Comparison of ENCODE assay signal across 33 cellular contexts in genomic region chr3:106239195-106239697, GRCh38.
"Had no signal": no experiment of that assay in that cellular context is flagged by ENCODE, and none has a peak within 500 bp of the region (broad histone marks: within the 10 kb centered on the region; RNA-seq: fewer than 3 reads in every experiment).

No MANE protein-coding gene starts in this region.

- H3K9me3 ChIP-seq: adrenal gland, body of pancreas had no signal

- FAIRE-seq: astrocyte, TTC549 had no signal

- DNase-seq: activated B cell treated with CpG ODN at 0.5 μM for 24 hours; activated CD4-positive, alpha-beta memory T cell treated with anti-CD3 and anti-CD28 coated beads for 36 hours; activated CD4-positive, alpha-beta T cell treated with anti-CD3 and anti-CD28 coated beads for 4 hours; activated CD4-positive, alpha-beta T cell treated with anti-CD3 and anti-CD28 coated beads, Interleukin-2, amount 10 ng/mL, durations not matched to agents 7 days and 5 days; activated CD4-positive, alpha-beta T cell treated with anti-CD3 and anti-CD28 coated beads, Interleukin-2, amount 50 U/mL, for 4 hours; activated CD4-positive, CD25-positive, alpha-beta regulatory T cell treated with anti-CD3 and anti-CD28 coated beads, Interleukin-2, amount 50 U/mL, for 72 hours; activated CD8-positive, alpha-beta memory T cell treated with anti-CD3 and anti-CD28 coated beads, Interleukin-2, amount 50 U/mL, for 4 hours; activated CD8-positive, alpha-beta T cell treated with anti-CD3 and anti-CD28 coated beads for 36 hours; activated effector memory CD4-positive, alpha-beta T cell treated with anti-CD3 and anti-CD28 coated beads, Interleukin-2, amount 50 U/mL, for 16 hours; activated gamma-delta T cell treated with Interleukin-2 at 50 U/mL for 16 hours; activated naive CD4-positive, alpha-beta T cell; activated naive CD4-positive, alpha-beta T cell treated with anti-CD3 and anti-CD28 coated beads for 36 hours; activated naive CD4-positive, alpha-beta T cell treated with anti-CD3 and anti-CD28 coated beads, Interleukin-2, amount 50 U/mL, for 16 hours; activated naive CD8-positive, alpha-beta T cell treated with anti-CD3 and anti-CD28 coated beads for 36 hours; activated T-cell treated with anti-CD3 and anti-CD28 coated beads for 4 hours; activated T-cell treated with anti-CD3 and anti-CD28 coated beads, Interleukin-2, amount 50 U/mL, for 1 hour; activated T-cell treated with anti-CD3 and anti-CD28 coated beads, Interleukin-2, amount 50 U/mL, for 4 hours; activated T-cell treated with anti-CD3 and anti-CD28 coated beads, Interleukin-2, amount 50 U/mL, for 72 hours; adrenal gland; amniotic stem cell; aorta; body of pancreas; brain microvascular endothelial cell; central memory CD4-positive, alpha-beta T cell; T-helper 17 cell; T-helper 9 cell had no signal

- H3K27me3 Mint-ChIP-seq: activated B cell treated with CpG ODN at 0.5 μM for 24 hours; activated CD4-positive, alpha-beta memory T cell treated with anti-CD3 and anti-CD28 coated beads for 36 hours; activated CD4-positive, alpha-beta T cell treated with anti-CD3 and anti-CD28 coated beads, Interleukin-2, amount 10 ng/mL, durations not matched to agents 7 days and 5 days; activated CD8-positive, alpha-beta T cell treated with anti-CD3 and anti-CD28 coated beads for 36 hours; activated naive CD8-positive, alpha-beta T cell treated with anti-CD3 and anti-CD28 coated beads for 36 hours; activated T-helper 17 cell treated with anti-CD3 and anti-CD28 coated beads, Interleukin-2, amount 50 U/mL, for 72 hours; T-helper 17 cell had no signal

- H3K4me3 ChIP-seq: adrenal gland, body of pancreas, breast epithelium had no signal

- ATAC-seq: activated CD8-positive, alpha-beta T cell treated with anti-CD3 and anti-CD28 coated beads for 36 hours; activated naive CD4-positive, alpha-beta T cell treated with anti-CD3 and anti-CD28 coated beads, Interleukin-2, amount 50 U/mL, for 72 hours; activated T-cell treated with anti-CD3 and anti-CD28 coated beads, Interleukin-2, amount 50 U/mL, for 4 hours; activated T-cell treated with anti-CD3 and anti-CD28 coated beads, Interleukin-2, amount 50 U/mL, for 72 hours; activated T-helper 17 cell treated with anti-CD3 and anti-CD28 coated beads, Interleukin-2, amount 50 U/mL, for 72 hours; body of pancreas; T-helper 17 cell had no signal

- H3K4me1 ChIP-seq: adrenal gland, body of pancreas, breast epithelium had no signal

- H3K36me3 ChIP-seq: adrenal gland, brain microvascular endothelial cell, breast epithelium had no signal

- H3K27me3 ChIP-seq: adrenal gland, body of pancreas, brain microvascular endothelial cell, breast epithelium had no signal

- H3K4me3 Mint-ChIP-seq: activated B cell treated with CpG ODN at 0.5 μM for 24 hours; activated CD4-positive, alpha-beta memory T cell treated with anti-CD3 and anti-CD28 coated beads for 36 hours; activated CD4-positive, alpha-beta T cell treated with anti-CD3 and anti-CD28 coated beads, Interleukin-2, amount 10 ng/mL, durations not matched to agents 7 days and 5 days; activated CD8-positive, alpha-beta T cell treated with anti-CD3 and anti-CD28 coated beads for 36 hours; activated naive CD4-positive, alpha-beta T cell treated with anti-CD3 and anti-CD28 coated beads for 36 hours; activated naive CD8-positive, alpha-beta T cell treated with anti-CD3 and anti-CD28 coated beads for 36 hours; activated T-cell treated with anti-CD3 and anti-CD28 coated beads, Interleukin-2, amount 50 U/mL, for 4 hours; activated T-cell treated with anti-CD3 and anti-CD28 coated beads, Interleukin-2, amount 50 U/mL, for 72 hours; activated T-helper 1 cell treated with anti-CD3 and anti-CD28 coated beads, Interleukin-12 subunit alpha, Interleukin-12 subunit beta, Interleukin-2, Interleukin-4 antibody, amounts not matched to agents 30 ng/mL and 10 ng/mL and 1 ng/mL, durations not matched to agents 14 hours and 24 hours and 36 hours; activated T-helper 17 cell treated with anti-CD3 and anti-CD28 coated beads, Interleukin-2, amount 50 U/mL, for 72 hours; T-helper 17 cell had no signal

- H3K27ac ChIP-seq: adrenal gland, body of pancreas, brain microvascular endothelial cell, breast epithelium, VCaP had no signal

- H3K27ac Mint-ChIP-seq: activated B cell treated with CpG ODN at 0.5 μM for 24 hours; activated CD4-positive, alpha-beta memory T cell treated with anti-CD3 and anti-CD28 coated beads for 36 hours; activated CD4-positive, alpha-beta T cell treated with anti-CD3 and anti-CD28 coated beads, Interleukin-2, amount 10 ng/mL, durations not matched to agents 7 days and 5 days; activated CD8-positive, alpha-beta T cell treated with anti-CD3 and anti-CD28 coated beads for 36 hours; activated naive CD4-positive, alpha-beta T cell treated with anti-CD3 and anti-CD28 coated beads for 36 hours; activated naive CD4-positive, alpha-beta T cell treated with anti-CD3 and anti-CD28 coated beads, Interleukin-2, amount 50 U/mL, for 72 hours; activated naive CD8-positive, alpha-beta T cell treated with anti-CD3 and anti-CD28 coated beads for 36 hours; activated T-cell treated with anti-CD3 and anti-CD28 coated beads, Interleukin-2, amount 50 U/mL, for 72 hours; activated T-helper 1 cell treated with anti-CD3 and anti-CD28 coated beads, Interleukin-12 subunit alpha, Interleukin-12 subunit beta, Interleukin-2, Interleukin-4 antibody, amounts not matched to agents 30 ng/mL and 10 ng/mL and 1 ng/mL, durations not matched to agents 14 hours and 24 hours and 36 hours; activated T-helper 17 cell treated with anti-CD3 and anti-CD28 coated beads, Interleukin-2, amount 50 U/mL, for 72 hours; T-helper 17 cell had no signal
